1 cellular context compared by ENCODE assay signal in genomic region chr4:47836655-47837581, GRCh38.
TF ChIP-seq lines count a peak whose summit lies in the region.

No MANE protein-coding gene starts in this region.

TF ChIP-seq in HepG2, 621 proteins besides CTCF, POLR2A, EP300 and RAD21 (continued from another document and continues in another):
- 0 out of 2 replicates have a peak, but pooled peaks have one; percentile 33 for TF ChIP-seq ZNF784 (CRISPR knock-in tag; IDR thresholded peaks at IDR 0.05; ENCODE audit: borderline replicate concordance)
- peak; percentile 61 for TF ChIP-seq SALL1 (CRISPR knock-in tag; IDR thresholded peaks at IDR 0.05)
- TF ChIP-seq AGO1 (IDR thresholded peaks at IDR 0.05; ENCODE audit: low read depth, low read length, poor library complexity, severe bottlenecking), result peak; percentile 76
- peak; percentile 23; the same call in 1 of the 2 replicates for TF ChIP-seq CBX5 (CRISPR knock-in tag; IDR thresholded peaks at IDR 0.05; ENCODE audit: borderline replicate concordance)
- peak; percentile 40; the same call in 1 of the 2 replicates for TF ChIP-seq HOMEZ (CRISPR knock-in tag; IDR thresholded peaks at IDR 0.05; ENCODE audit: low read depth)
- no peak for TF ChIP-seq ZNF790 (CRISPR knock-in tag; IDR thresholded peaks at IDR 0.05; ENCODE audit: borderline replicate concordance)
- 0 out of 2 replicates have a peak, but pooled peaks have one; percentile 24 for TF ChIP-seq ZNF891 (CRISPR knock-in tag; IDR thresholded peaks at IDR 0.05)
- no peak for TF ChIP-seq ATF5 (CRISPR knock-in tag; IDR thresholded peaks at IDR 0.05; ENCODE audit: low read depth)
- TF ChIP-seq ZXDC (CRISPR knock-in tag; IDR thresholded peaks at IDR 0.05), result no peak
- peak; percentile 63; the same call in 1 of the 2 replicates for TF ChIP-seq ZNF557 (CRISPR knock-in tag; IDR thresholded peaks at IDR 0.05)
- TF ChIP-seq ZBTB7B (CRISPR knock-in tag; IDR thresholded peaks at IDR 0.05), result 0 out of 2 replicates have a peak, but pooled peaks have one; percentile 9
- peak; percentile 27; the same call in 1 of the 2 replicates for TF ChIP-seq ZNF782 (CRISPR knock-in tag; IDR thresholded peaks at IDR 0.05; ENCODE audit: borderline replicate concordance)
- peak; percentile 43; the same call in 1 of the 2 replicates for TF ChIP-seq ZNF704 (CRISPR knock-in tag; IDR thresholded peaks at IDR 0.05; ENCODE audit: borderline replicate concordance)
- TF ChIP-seq ZFP36 (IDR thresholded peaks at IDR 0.05; ENCODE audit: borderline replicate concordance, low read depth, low read length, partially characterized antibody), result no peak
- peak; percentile 18 for TF ChIP-seq ZNF501 (CRISPR knock-in tag; IDR thresholded peaks at IDR 0.05)
- TF ChIP-seq ZNF33B (CRISPR knock-in tag; IDR thresholded peaks at IDR 0.05), result 0 out of 2 replicates have a peak, but pooled peaks have one; percentile 75
- no peak for TF ChIP-seq ZNF639 (CRISPR knock-in tag; conservative IDR thresholded peaks at IDR 0.05)
- peak; percentile 25; the same call in 1 of the 2 replicates for TF ChIP-seq BCL3 (CRISPR knock-in tag; IDR thresholded peaks at IDR 0.05)
- peak; percentile 37 for TF ChIP-seq TEAD3 (CRISPR knock-in tag; optimal IDR thresholded peaks at IDR 0.05; ENCODE audit: borderline replicate concordance)
- no peak for TF ChIP-seq MAFK (conservative IDR thresholded peaks at IDR 0.05 in 1 of 2, IDR thresholded peaks at IDR 0.05 in 1 of 2; ENCODE audit: low read length in 2 of 2)
- TF ChIP-seq AKNA (CRISPR knock-in tag; IDR thresholded peaks at IDR 0.05; ENCODE audit: borderline replicate concordance), result no peak
- TF ChIP-seq IRF9 (CRISPR knock-in tag; IDR thresholded peaks at IDR 0.05; ENCODE audit: borderline replicate concordance), result 0 out of 2 replicates have a peak, but pooled peaks have one; percentile 24
- TF ChIP-seq ZNF687 (CRISPR knock-in tag; IDR thresholded peaks at IDR 0.05), result peak; percentile 63
- no peak for TF ChIP-seq ZNF569 (CRISPR knock-in tag; IDR thresholded peaks at IDR 0.05; ENCODE audit: borderline replicate concordance)
- TF ChIP-seq BHLHE40 (IDR thresholded peaks at IDR 0.05; ENCODE audit: low read length), result 0 out of 2 replicates have a peak, but pooled peaks have one; percentile 6
- no peak for TF ChIP-seq ZNF761 (CRISPR knock-in tag; conservative IDR thresholded peaks at IDR 0.05)
- TF ChIP-seq THAP7 (CRISPR knock-in tag; IDR thresholded peaks at IDR 0.05), result 0 out of 2 replicates have a peak, but pooled peaks have one; percentile 44
- peak; percentile 55 for TF ChIP-seq HOXA3 (CRISPR knock-in tag; IDR thresholded peaks at IDR 0.05)
- no peak for TF ChIP-seq ATF7 (IDR thresholded peaks at IDR 0.05)
- TF ChIP-seq ATF7 (CRISPR knock-in tag; IDR thresholded peaks at IDR 0.05), result no peak
- no peak for TF ChIP-seq CC2D1A (CRISPR knock-in tag; IDR thresholded peaks at IDR 0.05)
- TF ChIP-seq MIXL1 (CRISPR knock-in tag; IDR thresholded peaks at IDR 0.05), result 0 out of 2 replicates have a peak, but pooled peaks have one; percentile 39
- no peak for TF ChIP-seq NFE2L2 (IDR thresholded peaks at IDR 0.05; ENCODE audit: low read length)
- TF ChIP-seq MBNL3 (CRISPR knock-in tag; conservative IDR thresholded peaks at IDR 0.05), result no peak
- no peak for TF ChIP-seq ZNF180 (CRISPR knock-in tag; IDR thresholded peaks at IDR 0.05; ENCODE audit: borderline replicate concordance, low read depth)
